Comparison of ENCODE assay signal across 8 cellular contexts in genomic region chr7:107072133-107072532, GRCh38. TPM values are rescaled to one million over a fixed set of nuclear protein-coding genes. Genes with fewer than 3 reads are reported as not detected.
"Had no signal": no experiment of that assay in that cellular context is flagged by ENCODE, and none has a peak within 500 bp of the region (broad histone marks: within the 10 kb centered on the region; RNA-seq: fewer than 3 reads in every experiment).

No MANE protein-coding gene starts in this region.

- FAIRE-seq: HepG2, HTR-8/SVneo had no signal

- H3K4me2 ChIP-seq: KMS-11 had no signal

- ATAC-seq: HepG2 had no signal

- H3K27ac ChIP-seq: HL-60, KMS-11 had no signal

- DNase-seq: IMR-90, KBM-7, KG1 had no signal

- H3K9ac ChIP-seq: KMS-11 had no signal

RNA-seq across cellular contexts. Expression of gene PRKAR2B, which starts 27.6 kb away (rescaled TPM):
- total RNA-seq: HepG2, HT-29 had no signal
- polyA plus RNA-seq: HepG2 had no signal
